8 cellular contexts compared by ENCODE assay signal in genomic region chr10:102347236-102347828, GRCh38. TPM values are rescaled to one million over a fixed set of nuclear protein-coding genes. Genes with fewer than 3 reads are reported as not detected.
A peak's percentile ranks its signal among the peaks of the same experiment; 100 is the strongest.
DNase-seq lines count a peak whose midpoint lies in the region; ATAC-seq and TF ChIP-seq lines count a peak whose summit lies in the region.

No MANE protein-coding gene starts in this region.

- H3K9me3 Mint-ChIP-seq in osteocyte (ENCODE audit: unreplicated experiment): no peaks in the 10 kb centered on the region

- H3K27ac ChIP-seq in C4-2B: no peak overlapping the region
- no peak overlapping the region for H3K27ac ChIP-seq in RWPE2 (ENCODE audit: poor library complexity, severe bottlenecking)
- H3K27ac ChIP-seq in esophagus muscularis mucosa (replicated peaks in 1 of 4): no peak overlapping the region

- no peak for TF ChIP-seq EP300 in esophagus muscularis mucosa (IDR thresholded peaks at IDR 0.05)

- no peak for TF ChIP-seq POLR2A in esophagus muscularis mucosa (IDR thresholded peaks at IDR 0.05; ENCODE audit: low read depth)

- H3K27ac Mint-ChIP-seq in osteocyte (ENCODE audit: unreplicated experiment): no peak overlapping the region

- H3K27me3 Mint-ChIP-seq in osteocyte (ENCODE audit: unreplicated experiment): no peaks in the 10 kb centered on the region

- H3K9me3 ChIP-seq in HAP-1 (no peaks in the 10 kb centered on the region), RWPE2 (ENCODE audit: severe bottlenecking) (no peaks in the 10 kb centered on the region), esophagus muscularis mucosa (no peaks in the 10 kb centered on the region)

- peaks cover 12% of the 10 kb centered on the region for H3K36me3 Mint-ChIP-seq in osteocyte (ENCODE audit: unreplicated experiment)

- H3K36me3 ChIP-seq in HAP-1 (replicated peaks) (peaks cover 22% of the 10 kb centered on the region), RWPE2 (ENCODE audit: low read depth) (peaks cover 36% of the 10 kb centered on the region), esophagus muscularis mucosa (peaks cover 18 to 78% (median 37%) of the 10 kb centered on the region in 4 donors)

- DNase-seq in HAP-1 (ENCODE audit: low spot score in 2 of 2) (peak; percentile 30 to 59), RWPE2 (ENCODE audit: low spot score) (no peak), esophagus muscularis mucosa (ENCODE audit: extremely low spot score) (no peak), osteocyte (ENCODE audit: extremely low spot score, unreplicated experiment) (no peak), NCI-H1092 treated with DMSO at 0.1 percent for 48 hours (lab: John Stamatoyannopoulos, UW) (no peak), activated gamma-delta T cell treated with Interleukin-2 at 50 U/mL for 16 hours (no peak)

- H3K4me1 Mint-ChIP-seq in osteocyte (ENCODE audit: unreplicated experiment): peaks cover 8% of the 10 kb centered on the region

- no peaks in the 10 kb centered on the region for H3K27me3 ChIP-seq in HAP-1 (ENCODE audit: low read depth)
- no peaks in the 10 kb centered on the region for H3K27me3 ChIP-seq in RWPE2 (ENCODE audit: insufficient read depth, poor library complexity, severe bottlenecking)
- no peaks in the 10 kb centered on the region for H3K27me3 ChIP-seq in esophagus muscularis mucosa

- H3K4me1 ChIP-seq in HAP-1: peaks cover 11% of the 10 kb centered on the region
- H3K4me1 ChIP-seq in RWPE2 (ENCODE audit: insufficient read depth, poor library complexity, severe bottlenecking): peaks cover 22% of the 10 kb centered on the region
- peaks cover 0 to 8% (median 2%) of the 10 kb centered on the region in 4 donors for H3K4me1 ChIP-seq in esophagus muscularis mucosa

- no peak overlapping the region for H3K4me3 Mint-ChIP-seq in osteocyte (ENCODE audit: unreplicated experiment)

- WGBS in esophagus muscularis mucosa: 51% methylated on average over 2 of the region's 2 CpGs

- intact Hi-C loops in esophagus muscularis mucosa (cut with DNase I): no loop called here

- in situ Hi-C loops in HAP-1 (cut with MboI; ENCODE audit: low sequenced_read_pairs): no loop called here

- no peak for ATAC-seq in RWPE2 (ENCODE audit: low read depth)
- no peak for ATAC-seq in GM21737 (IDR thresholded peaks at IDR 0.05; ENCODE audit: unreplicated experiment)

- peak; percentile 23; the same call in 1 of the 2 replicates for TF ChIP-seq CTCF in C4-2B (conservative IDR thresholded peaks at IDR 0.05)
- peak; percentile 63 for TF ChIP-seq CTCF in RWPE2 (IDR thresholded peaks at IDR 0.05; ENCODE audit: poor library complexity, severe bottlenecking)
- TF ChIP-seq CTCF in esophagus muscularis mucosa (IDR thresholded peaks at IDR 0.05): peak; percentile 40 to 59 (median 57)
- peak; percentile 62 for TF ChIP-seq CTCF in osteocyte (IDR thresholded peaks at IDR 0.05)

- H3K4me3 ChIP-seq in HAP-1 (no peak overlapping the region), RWPE2 (ENCODE audit: severe bottlenecking) (no peak overlapping the region), esophagus muscularis mucosa (no peak overlapping the region)

RNA-seq across cellular contexts. Expression of gene NFKB2, which starts 48.2 kb away (rescaled TPM):
- total RNA-seq in esophagus muscularis mucosa (10 to 100 TPM; 18.7 to 47.0 (median 41.2) TPM), osteocyte (32.5 and 38.6 TPM in 2 replicates)

Comparison
In these comparisons a context has a peak if more than half of its experiments do, and no peak if none do; other contexts are left out.
1. DNase-seq: peak in HAP-1 (2 of 2); none in RWPE2 (single experiment), esophagus muscularis mucosa (single experiment), osteocyte (single experiment), NCI-H1092 treated with DMSO at 0.1 percent for 48 hours (single experiment) and activated gamma-delta T cell treated with Interleukin-2 at 50 U/mL for 16 hours (single experiment).
2. Peak in every context shown above with its lines, with median percentiles within 50 percentile points of each other: CTCF ChIP-seq.